ENCODE assay signal across 1 cellular context in genomic region chr12:122749569-122750332, GRCh38.
TF ChIP-seq lines count a peak whose summit lies in the region.

No MANE protein-coding gene starts in this region.

TF ChIP-seq in IMR-90, 13 proteins besides CTCF, POLR2A, EP300 and RAD21:
- TF ChIP-seq MAZ (IDR thresholded peaks at IDR 0.05; ENCODE audit: borderline replicate concordance, low read depth, low read length) (no peak), CHD1 (IDR thresholded peaks at IDR 0.05; ENCODE audit: low read depth, low read length) (no peak), USF2 (IDR thresholded peaks at IDR 0.05; ENCODE audit: low read depth, low read length) (peak; percentile 88), NFE2L2 (IDR thresholded peaks at IDR 0.05; ENCODE audit: low read depth, low read length) (no peak), CEBPB (IDR thresholded peaks at IDR 0.05; ENCODE audit: low read depth, low read length) (no peak), SMC3 (IDR thresholded peaks at IDR 0.05; ENCODE audit: low read depth, low read length) (no peak), MXI1 (IDR thresholded peaks at IDR 0.05; ENCODE audit: borderline replicate concordance, low read depth, low read length) (no peak), FOS (IDR thresholded peaks at IDR 0.05; ENCODE audit: low read depth, low read length) (no peak)
TF ChIP-seq in IMR-90: peak in this region for 1.
